16 cellular contexts compared by ENCODE assay signal in the genomic region with DNA sequence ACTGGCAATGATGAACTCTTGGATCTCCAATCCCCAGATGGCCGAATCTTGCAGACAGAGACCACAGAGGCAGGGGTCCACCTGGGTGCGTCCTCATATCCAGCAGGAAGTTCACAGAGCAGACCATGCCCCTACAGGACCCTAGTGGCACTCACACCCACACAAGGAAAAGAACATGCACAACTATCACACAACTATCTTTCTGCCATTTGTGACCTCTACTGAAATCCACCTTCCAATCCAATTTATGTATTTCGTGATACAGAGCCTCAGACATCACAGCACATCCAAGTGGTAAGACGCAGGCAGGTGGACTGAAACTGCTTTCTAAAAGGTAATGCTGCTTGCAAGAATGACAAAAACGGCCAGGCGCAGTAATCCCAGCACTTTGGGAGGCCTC. TPM values are rescaled to one million over a fixed set of nuclear protein-coding genes. Genes with fewer than 3 reads are reported as not detected.
DNase-seq lines count a peak whose midpoint lies in the region; ATAC-seq and TF ChIP-seq lines count a peak whose summit lies in the region.
"Had no signal": no experiment of that assay in that cellular context is flagged by ENCODE, and none has a peak within 500 bp of the region (broad histone marks: within the 10 kb centered on the region; RNA-seq: fewer than 3 reads in every experiment).

No MANE protein-coding gene starts in this region.

- H4K91ac ChIP-seq in H9 (ENCODE audit: insufficient read length, low read depth, low read length) = no peak overlapping the region

- H3K9me3 Mint-ChIP-seq in H9 (peaks cover 0 to 8% of the 10 kb centered on the region in 2 experiments; a peak in 3 of 5 replicates), WTC11 (peaks cover 12% of the 10 kb centered on the region), nephron (no peaks in the 10 kb centered on the region)

- H3T11ph ChIP-seq in H9 (ENCODE audit: low read length) = no peak overlapping the region

- H3K9me3 ChIP-seq in H9 (ENCODE audit: control insufficient read depth, low read depth, low read length) (no peaks in the 10 kb centered on the region), Karpas-422 (ENCODE audit: low read length) (no peaks in the 10 kb centered on the region)

- no peaks in the 10 kb centered on the region for H4K20me1 ChIP-seq in H9 (ENCODE audit: control insufficient read depth, insufficient read depth, insufficient read length)
- H4K20me1 ChIP-seq in Karpas-422 (ENCODE audit: insufficient read depth, low read depth, low read length) = no peaks in the 10 kb centered on the region

- no peak overlapping the region for H3K23ac ChIP-seq in H9 (ENCODE audit: insufficient read length, low read depth, low read length)

- H3K4me1 ChIP-seq in H9 (ENCODE audit: insufficient read depth, low read length) = peaks cover 19% of the 10 kb centered on the region; the same call in 1 of the 2 replicates
- H3K4me1 ChIP-seq in Karpas-422 (ENCODE audit: low read length) = peaks cover 80% of the 10 kb centered on the region

- H3K79me1 ChIP-seq in H9 (ENCODE audit: insufficient read depth, low read depth, low read length, poor library complexity, severe bottlenecking) = no peaks in the 10 kb centered on the region

- H2BK20ac ChIP-seq in H9 (ENCODE audit: low read depth, low read length, poor library complexity, severe bottlenecking) = no peak overlapping the region

- H3K36me3 Mint-ChIP-seq in H9 (ENCODE audit: insufficient read depth in 1 of 3, low read depth in 3 of 3) = peaks cover 4 to 8% (median 6%) of the 10 kb centered on the region in 3 experiments; a peak in 4 of 7 replicates
- peaks cover 9% of the 10 kb centered on the region; the same call in 1 of the 2 replicates for H3K36me3 Mint-ChIP-seq in WTC11
- H3K36me3 Mint-ChIP-seq in nephron (ENCODE audit: low read depth) = peaks cover 4% of the 10 kb centered on the region

- POLR2A ChIA-PET in WTC11 (lab: Charles Lee) = no interaction called here

- H3K18ac ChIP-seq in H9 (ENCODE audit: insufficient read length, low read depth, low read length) = peak overlapping the region; percentile 24

- H3K56ac ChIP-seq in H9 (ENCODE audit: insufficient read length, low read depth, low read length) = no peak overlapping the region

- no peak overlapping the region for H2BK15ac ChIP-seq in H9 (ENCODE audit: low read depth, low read length)

- H4K8ac ChIP-seq in H9 (replicated peaks; ENCODE audit: insufficient read length, low read depth, low read length) = no peak overlapping the region

- no peak overlapping the region for H2AFZ ChIP-seq in H9 (ENCODE audit: low read length)
- no peak overlapping the region for H2AFZ ChIP-seq in Karpas-422 (ENCODE audit: low read length)

- H3K79me2 ChIP-seq in H9 (ENCODE audit: insufficient read depth, low read length) = no peaks in the 10 kb centered on the region
- no peaks in the 10 kb centered on the region for H3K79me2 ChIP-seq in Karpas-422 (ENCODE audit: low read length)

- no peak overlapping the region for H2BK5ac ChIP-seq in H9 (ENCODE audit: insufficient read length, low read length)

- H3K4me2 ChIP-seq in H9 (ENCODE audit: insufficient read depth, insufficient read length, low read length) (no peak overlapping the region), Karpas-422 (ENCODE audit: low read depth, low read length, poor library complexity, severe bottlenecking) (peak overlapping the region; percentile 73)

- no peak overlapping the region for H2AK5ac ChIP-seq in H9 (ENCODE audit: insufficient read length, low read length)

- H3K4ac ChIP-seq in H9 (ENCODE audit: low read depth, low read length) = no peak overlapping the region; the same call in 1 of the 2 replicates

- peaks cover 33 to 36% of the 10 kb centered on the region in 2 experiments for H3K4me1 Mint-ChIP-seq in H9
- peaks cover 38% of the 10 kb centered on the region for H3K4me1 Mint-ChIP-seq in WTC11
- peaks cover 64% of the 10 kb centered on the region for H3K4me1 Mint-ChIP-seq in nephron

- CTCF ChIA-PET in WTC11 (lab: Charles Lee) = no interaction called here

- DNase-seq in H9 = no peak
- peak; percentile 80 for DNase-seq in Karpas-422
- no peak for DNase-seq in WTC11 (ENCODE audit: low spot score)
- DNase-seq in ecto neural progenitor cell (ENCODE audit: low spot score) = no peak
- no peak for DNase-seq in NCI-H2196 treated with DMSO at 0.1 percent for 48 hours (lab: John Stamatoyannopoulos, UW; ENCODE audit: unreplicated experiment)
- DNase-seq: ACHN, DMS79, KG1, NCI-H187, NCI-H226, NCI-H524 treated with DMSO at 0.1 percent for 48 hours, SW 1271 had no signal

- H3K4me3 Mint-ChIP-seq in H9 (no peak overlapping the region; a peak in 1 of 5 replicates), WTC11 (no peak overlapping the region), nephron (no peak overlapping the region)

- H3K27ac ChIP-seq in H9 (ENCODE audit: insufficient read length, low read depth, low read length) (no peak overlapping the region), Karpas-422 (ENCODE audit: low read length) (peak overlapping the region; percentile 99)

- H3K23me2 ChIP-seq in H9 (ENCODE audit: insufficient read length, low read depth, low read length, poor library complexity, severe bottlenecking) = no peaks in the 10 kb centered on the region

- H3K27me3 ChIP-seq in H9 (ENCODE audit: insufficient read depth, low read length) = no peaks in the 10 kb centered on the region
- H3K27me3 ChIP-seq in Karpas-422 (ENCODE audit: low read length) = no peaks in the 10 kb centered on the region

- no peak overlapping the region for H2BK120ac ChIP-seq in H9 (ENCODE audit: low read depth, low read length, poor library complexity, severe bottlenecking)

- no peak overlapping the region for H4K5ac ChIP-seq in H9 (ENCODE audit: insufficient read length, low read depth, low read length)

- H3K27ac Mint-ChIP-seq in H9 = peak overlapping the region in 2 of 3 experiments; percentile 71 to 89; a peak in 5 of 7 replicates
- peak overlapping the region; percentile 91 for H3K27ac Mint-ChIP-seq in WTC11
- H3K27ac Mint-ChIP-seq in nephron = peak overlapping the region; percentile 65 to 94 (median 81)

- H3K36me3 ChIP-seq in Karpas-422 (ENCODE audit: insufficient read depth, low read length) = no peaks in the 10 kb centered on the region

- ATAC-seq in WTC11 (no peak), GM21381 (IDR thresholded peaks at IDR 0.05; ENCODE audit: unreplicated experiment) (no peak), GM21515 (IDR thresholded peaks at IDR 0.05; ENCODE audit: unreplicated experiment) (no peak)
- ATAC-seq: Panc1 had no signal

- H3K4me3 ChIP-seq in Karpas-422 (ENCODE audit: low read length) = peak overlapping the region; percentile 51

- H3K9ac ChIP-seq in H9 (ENCODE audit: extremely low read depth, insufficient read length, low read length) (no peak overlapping the region), Karpas-422 (ENCODE audit: low read length) (peak overlapping the region; percentile 66)

- H3K27me3 Mint-ChIP-seq in H9 (ENCODE audit: low read depth) = no peaks in the 10 kb centered on the region
- H3K27me3 Mint-ChIP-seq in WTC11 (ENCODE audit: low read depth) = no peaks in the 10 kb centered on the region
- no peaks in the 10 kb centered on the region for H3K27me3 Mint-ChIP-seq in nephron (ENCODE audit: low read depth)

- no peak overlapping the region for H3K14ac ChIP-seq in H9 (ENCODE audit: insufficient read depth, low read length)

- WGBS in H9 (ENCODE audit: extremely low coverage, insufficient read length, low lambda C conversion rate) = no CpG with 5 or more reads among the region's 6 CpGs

- H3K9me2 ChIP-seq in Karpas-422 (replicated peaks; ENCODE audit: insufficient read depth, low read length) = no peaks in the 10 kb centered on the region

- no peak; the same call in 2 of the 3 replicates for TF ChIP-seq CTCF in H9 (conservative IDR thresholded peaks at IDR 0.05)
- no peak for TF ChIP-seq CTCF in WTC11 (IDR thresholded peaks at IDR 0.05)
- no peak for TF ChIP-seq CTCF in nephron (IDR thresholded peaks at IDR 0.05; ENCODE audit: unreplicated experiment in 3 of 3)

- no peak overlapping the region for H2BK12ac ChIP-seq in H9 (ENCODE audit: insufficient read length, low read depth, low read length)

TF ChIP-seq in WTC11, 78 proteins besides CTCF, POLR2A, EP300 and RAD21 (continues in another document):
- TF ChIP-seq JUN (CRISPR knock-in tag; IDR thresholded peaks at IDR 0.05) = no peak
- TF ChIP-seq, protein P1, sequence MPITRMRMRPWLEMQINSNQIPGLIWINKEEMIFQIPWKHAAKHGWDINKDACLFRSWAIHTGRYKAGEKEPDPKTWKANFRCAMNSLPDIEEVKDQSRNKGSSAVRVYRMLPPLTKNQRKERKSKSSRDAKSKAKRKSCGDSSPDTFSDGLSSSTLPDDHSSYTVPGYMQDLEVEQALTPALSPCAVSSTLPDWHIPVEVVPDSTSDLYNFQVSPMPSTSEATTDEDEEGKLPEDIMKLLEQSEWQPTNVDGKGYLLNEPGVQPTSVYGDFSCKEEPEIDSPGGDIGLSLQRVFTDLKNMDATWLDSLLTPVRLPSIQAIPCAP (CRISPR knock-in tag; IDR thresholded peaks at IDR 0.05) = no peak
- TF ChIP-seq, protein P2, sequence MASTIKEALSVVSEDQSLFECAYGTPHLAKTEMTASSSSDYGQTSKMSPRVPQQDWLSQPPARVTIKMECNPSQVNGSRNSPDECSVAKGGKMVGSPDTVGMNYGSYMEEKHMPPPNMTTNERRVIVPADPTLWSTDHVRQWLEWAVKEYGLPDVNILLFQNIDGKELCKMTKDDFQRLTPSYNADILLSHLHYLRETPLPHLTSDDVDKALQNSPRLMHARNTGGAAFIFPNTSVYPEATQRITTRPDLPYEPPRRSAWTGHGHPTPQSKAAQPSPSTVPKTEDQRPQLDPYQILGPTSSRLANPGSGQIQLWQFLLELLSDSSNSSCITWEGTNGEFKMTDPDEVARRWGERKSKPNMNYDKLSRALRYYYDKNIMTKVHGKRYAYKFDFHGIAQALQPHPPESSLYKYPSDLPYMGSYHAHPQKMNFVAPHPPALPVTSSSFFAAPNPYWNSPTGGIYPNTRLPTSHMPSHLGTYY (CRISPR knock-in tag; IDR thresholded peaks at IDR 0.05) = no peak

RNA-seq across cellular contexts. Expression of a gene that starts 44.6 kb away (rescaled TPM):
- total RNA-seq in H9 (2021) (0.11 and 0.22 TPM in 2 replicates), WTC11 (2021) (0.18 to 0.39 TPM (median 0.37 TPM) in 3 replicates)
- 3.2 and 3.9 TPM in 2 replicates for total RNA-seq in Karpas-422 (2014; rRNA removed; shearing (Covaris generic); ENCODE audit: low replicate concordance)
